In the genomic region with DNA sequence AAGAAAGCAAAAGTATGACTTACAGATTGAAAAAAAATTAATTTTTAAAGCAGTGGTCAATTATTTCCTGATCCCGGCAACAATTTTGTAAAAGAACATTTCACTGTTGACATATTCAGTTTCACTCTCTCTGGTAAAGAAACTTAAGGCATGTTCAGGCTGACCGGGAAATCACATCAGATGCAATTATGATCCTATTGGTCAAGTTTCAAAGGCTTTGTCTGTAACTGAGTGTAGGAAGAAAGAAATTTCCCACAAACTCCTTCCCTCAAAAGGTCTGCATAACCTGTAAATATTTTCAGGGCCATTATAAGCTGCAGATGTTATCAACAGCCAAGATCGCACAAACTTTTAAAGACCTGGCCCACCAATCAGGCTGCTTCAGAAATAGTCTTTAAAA, we compare ENCODE assay signal across 8 cellular contexts.
"Had no signal": no experiment of that assay in that cellular context is flagged by ENCODE, and none has a peak within 500 bp of the region (broad histone marks: within the 10 kb centered on the region; RNA-seq: fewer than 3 reads in every experiment).

No MANE protein-coding gene starts in this region.

- H3K4me3 Mint-ChIP-seq: activated B cell treated with CpG ODN at 0.5 μM for 24 hours; activated CD4-positive, alpha-beta T cell treated with anti-CD3 and anti-CD28 coated beads, Interleukin-2, amount 10 ng/mL, durations not matched to agents 24 days and 14 days; activated naive CD8-positive, alpha-beta T cell treated with anti-CD3 and anti-CD28 coated beads, Interleukin-2, amount 50 U/mL, for 24 hours; stimulated activated naive B cell treated with anti-CD40 and anti-IgM and Interleukin-4, amounts not matched to agents 10 μg/mL and 1 μg/mL and 100 μg/mL, for 72 hours had no signal

- DNase-seq: activated B cell treated with CpG ODN at 0.5 μM for 24 hours, left ventricle myocardium superior, right lobe of liver, upper lobe of right lung had no signal

- H3K4me3 ChIP-seq: right lobe of liver, upper lobe of right lung had no signal

- H3K27me3 ChIP-seq: right lobe of liver had no signal

- H3K9me3 Mint-ChIP-seq: activated B cell treated with CpG ODN at 0.5 μM for 24 hours; activated CD4-positive, alpha-beta T cell treated with anti-CD3 and anti-CD28 coated beads, Interleukin-2, amount 10 ng/mL, durations not matched to agents 24 days and 14 days; activated naive CD8-positive, alpha-beta T cell treated with anti-CD3 and anti-CD28 coated beads, Interleukin-2, amount 50 U/mL, for 24 hours had no signal

- H3K27ac Mint-ChIP-seq: activated B cell treated with CpG ODN at 0.5 μM for 24 hours; activated CD4-positive, alpha-beta T cell treated with anti-CD3 and anti-CD28 coated beads, Interleukin-2, amount 10 ng/mL, durations not matched to agents 24 days and 14 days; activated naive CD8-positive, alpha-beta T cell treated with anti-CD3 and anti-CD28 coated beads, Interleukin-2, amount 50 U/mL, for 24 hours; stimulated activated naive B cell treated with anti-CD40 and anti-IgM and Interleukin-4, amounts not matched to agents 10 μg/mL and 1 μg/mL and 100 μg/mL, for 72 hours had no signal

- H3K36me3 Mint-ChIP-seq: stimulated activated naive B cell treated with anti-CD40 and anti-IgM and Interleukin-4, amounts not matched to agents 10 μg/mL and 1 μg/mL and 100 μg/mL, for 72 hours had no signal

- H3K9me3 ChIP-seq: neutrophil, right lobe of liver, upper lobe of right lung had no signal

- H3K4me1 ChIP-seq: right lobe of liver, upper lobe of right lung had no signal

- H3K36me3 ChIP-seq: neutrophil, right lobe of liver, upper lobe of right lung had no signal

- H3K27ac ChIP-seq: neutrophil, right lobe of liver, upper lobe of right lung had no signal

- H3K4me1 Mint-ChIP-seq: activated CD4-positive, alpha-beta T cell treated with anti-CD3 and anti-CD28 coated beads, Interleukin-2, amount 10 ng/mL, durations not matched to agents 24 days and 14 days had no signal
